Comparison of ENCODE assay signal across 1 cellular context in the genomic region with DNA sequence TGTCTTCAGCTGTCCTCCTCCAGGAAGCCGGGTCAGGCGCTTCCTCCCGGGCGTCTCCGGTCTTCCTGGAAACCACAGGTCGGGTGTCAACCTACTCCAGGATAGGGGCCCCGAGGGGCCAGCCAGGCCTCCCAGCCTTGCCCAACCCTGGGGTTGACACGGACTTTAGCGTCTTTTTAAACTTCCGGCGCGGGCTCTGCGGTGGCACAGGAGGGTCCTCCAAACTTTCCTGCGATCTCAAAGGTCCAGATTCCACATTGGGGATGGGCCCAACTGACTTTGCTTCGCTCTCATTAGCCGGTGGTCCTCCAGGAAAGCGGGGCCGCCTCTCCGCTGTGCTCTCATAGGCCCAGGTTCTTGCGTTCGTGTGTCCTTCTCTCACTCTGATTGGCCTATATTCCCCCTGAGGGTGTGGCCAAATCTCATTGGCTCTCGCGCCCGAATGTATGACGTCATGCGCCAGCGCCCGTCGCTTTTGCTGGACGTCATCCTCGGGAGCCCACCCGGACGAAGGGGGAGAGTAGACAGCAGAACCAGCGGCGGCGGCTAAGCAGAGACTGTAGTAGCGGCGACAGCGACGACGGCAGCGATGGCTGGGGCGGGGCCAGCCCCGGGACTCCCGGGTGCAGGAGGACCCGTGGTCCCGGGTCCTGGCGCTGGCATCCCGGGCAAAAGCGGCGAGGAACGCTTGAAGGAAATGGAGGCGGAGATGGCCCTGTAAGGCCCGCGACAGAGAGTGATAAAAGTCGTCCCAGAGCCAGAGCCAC.
A peak's percentile ranks its signal among the peaks of the same experiment; 100 is the strongest.
TF ChIP-seq lines count a peak whose summit lies in the region.

A gene with protein sequence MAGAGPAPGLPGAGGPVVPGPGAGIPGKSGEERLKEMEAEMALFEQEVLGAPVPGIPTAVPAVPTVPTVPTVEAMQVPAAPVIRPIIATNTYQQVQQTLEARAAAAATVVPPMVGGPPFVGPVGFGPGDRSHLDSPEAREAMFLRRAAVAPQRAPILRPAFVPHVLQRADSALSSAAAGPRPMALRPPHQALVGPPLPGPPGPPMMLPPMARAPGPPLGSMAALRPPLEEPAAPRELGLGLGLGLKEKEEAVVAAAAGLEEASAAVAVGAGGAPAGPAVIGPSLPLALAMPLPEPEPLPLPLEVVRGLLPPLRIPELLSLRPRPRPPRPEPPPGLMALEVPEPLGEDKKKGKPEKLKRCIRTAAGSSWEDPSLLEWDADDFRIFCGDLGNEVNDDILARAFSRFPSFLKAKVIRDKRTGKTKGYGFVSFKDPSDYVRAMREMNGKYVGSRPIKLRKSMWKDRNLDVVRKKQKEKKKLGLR (plus strand): TSS at position 472 of the 767 bp plus-strand sequence. CDS start 118 bp downstream, at position 590.

TF ChIP-seq in HEK293, 187 proteins besides CTCF, POLR2A, EP300 and RAD21 (continued from another document and continues in another):
- TF ChIP-seq ZNF394 (tag by site-specific recombination; IDR thresholded peaks at IDR 0.05; ENCODE audit: borderline replicate concordance) (peak; percentile 65; the same call in 1 of the 2 replicates), ZSCAN23 (tag by site-specific recombination; IDR thresholded peaks at IDR 0.05) (peak; percentile 57; the same call in 1 of the 2 replicates), ZNF776 (tag by site-specific recombination; IDR thresholded peaks at IDR 0.05; ENCODE audit: borderline replicate concordance) (no peak), ZNF239 (tag by site-specific recombination; IDR thresholded peaks at IDR 0.05) (no peak), ZFHX2 (tag by site-specific recombination; conservative IDR thresholded peaks at IDR 0.05) (peak; percentile 80), OSR2 (tag by site-specific recombination; IDR thresholded peaks at IDR 0.05) (peak; percentile 73), GLI4 (tag by site-specific recombination; IDR thresholded peaks at IDR 0.05) (no peak), ZBTB21 (tag by site-specific recombination; IDR thresholded peaks at IDR 0.05) (peak; percentile 100), ZNF677 (tag by site-specific recombination; IDR thresholded peaks at IDR 0.05) (0 out of 2 replicates have a peak, but pooled peaks have one; percentile 5), YY2 (tag by site-specific recombination; IDR thresholded peaks at IDR 0.05) (peak; percentile 96), ZNF561 (tag by site-specific recombination; IDR thresholded peaks at IDR 0.05; ENCODE audit: borderline replicate concordance) (peak; percentile 47), ZNF248 (tag by site-specific recombination; IDR thresholded peaks at IDR 0.05) (no peak), FEZF1 (tag by site-specific recombination; IDR thresholded peaks at IDR 0.05) (no peak), ZNF302 (tag by site-specific recombination; IDR thresholded peaks at IDR 0.05; ENCODE audit: low read depth) (no peak), ZBTB7A (tag by site-specific recombination; IDR thresholded peaks at IDR 0.05; ENCODE audit: low read depth) (peak; percentile 100), ZNF341 (tag by site-specific recombination; IDR thresholded peaks at IDR 0.05; ENCODE audit: low read depth) (peak; percentile 70), SP3 (tag by site-specific recombination; IDR thresholded peaks at IDR 0.05) (peak; percentile 100)
- TF ChIP-seq, protein P1, sequence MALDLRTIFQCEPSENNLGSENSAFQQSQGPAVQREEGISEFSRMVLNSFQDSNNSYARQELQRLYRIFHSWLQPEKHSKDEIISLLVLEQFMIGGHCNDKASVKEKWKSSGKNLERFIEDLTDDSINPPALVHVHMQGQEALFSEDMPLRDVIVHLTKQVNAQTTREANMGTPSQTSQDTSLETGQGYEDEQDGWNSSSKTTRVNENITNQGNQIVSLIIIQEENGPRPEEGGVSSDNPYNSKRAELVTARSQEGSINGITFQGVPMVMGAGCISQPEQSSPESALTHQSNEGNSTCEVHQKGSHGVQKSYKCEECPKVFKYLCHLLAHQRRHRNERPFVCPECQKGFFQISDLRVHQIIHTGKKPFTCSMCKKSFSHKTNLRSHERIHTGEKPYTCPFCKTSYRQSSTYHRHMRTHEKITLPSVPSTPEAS (tag by site-specific recombination; IDR thresholded peaks at IDR 0.05), result peak; percentile 64; the same call in 1 of the 2 replicates
- TF ChIP-seq, protein P2, sequence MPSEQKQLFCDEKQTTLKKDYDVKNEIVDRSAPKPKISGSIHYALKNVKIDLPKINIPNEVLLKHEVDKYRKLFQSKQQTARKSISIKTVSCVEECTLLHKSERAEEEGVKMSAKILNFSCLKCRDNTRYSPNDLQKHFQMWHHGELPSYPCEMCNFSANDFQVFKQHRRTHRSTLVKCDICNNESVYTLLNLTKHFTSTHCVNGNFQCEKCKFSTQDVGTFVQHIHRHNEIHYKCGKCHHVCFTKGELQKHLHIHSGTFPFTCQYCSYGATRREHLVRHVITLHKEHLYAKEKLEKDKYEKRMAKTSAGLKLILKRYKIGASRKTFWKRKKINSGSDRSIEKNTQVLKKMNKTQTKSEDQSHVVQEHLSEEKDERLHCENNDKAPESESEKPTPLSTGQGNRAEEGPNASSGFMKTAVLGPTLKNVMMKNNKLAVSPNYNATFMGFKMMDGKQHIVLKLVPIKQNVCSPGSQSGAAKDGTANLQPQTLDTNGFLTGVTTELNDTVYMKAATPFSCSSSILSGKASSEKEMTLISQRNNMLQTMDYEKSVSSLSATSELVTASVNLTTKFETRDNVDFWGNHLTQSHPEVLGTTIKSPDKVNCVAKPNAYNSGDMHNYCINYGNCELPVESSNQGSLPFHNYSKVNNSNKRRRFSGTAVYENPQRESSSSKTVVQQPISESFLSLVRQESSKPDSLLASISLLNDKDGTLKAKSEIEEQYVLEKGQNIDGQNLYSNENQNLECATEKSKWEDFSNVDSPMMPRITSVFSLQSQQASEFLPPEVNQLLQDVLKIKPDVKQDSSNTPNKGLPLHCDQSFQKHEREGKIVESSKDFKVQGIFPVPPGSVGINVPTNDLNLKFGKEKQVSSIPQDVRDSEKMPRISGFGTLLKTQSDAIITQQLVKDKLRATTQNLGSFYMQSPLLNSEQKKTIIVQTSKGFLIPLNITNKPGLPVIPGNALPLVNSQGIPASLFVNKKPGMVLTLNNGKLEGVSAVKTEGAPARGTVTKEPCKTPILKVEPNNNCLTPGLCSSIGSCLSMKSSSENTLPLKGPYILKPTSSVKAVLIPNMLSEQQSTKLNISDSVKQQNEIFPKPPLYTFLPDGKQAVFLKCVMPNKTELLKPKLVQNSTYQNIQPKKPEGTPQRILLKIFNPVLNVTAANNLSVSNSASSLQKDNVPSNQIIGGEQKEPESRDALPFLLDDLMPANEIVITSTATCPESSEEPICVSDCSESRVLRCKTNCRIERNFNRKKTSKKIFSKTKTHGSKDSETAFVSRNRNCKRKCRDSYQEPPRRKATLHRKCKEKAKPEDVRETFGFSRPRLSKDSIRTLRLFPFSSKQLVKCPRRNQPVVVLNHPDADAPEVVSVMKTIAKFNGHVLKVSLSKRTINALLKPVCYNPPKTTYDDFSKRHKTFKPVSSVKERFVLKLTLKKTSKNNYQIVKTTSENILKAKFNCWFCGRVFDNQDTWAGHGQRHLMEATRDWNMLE (tag by site-specific recombination; conservative IDR thresholded peaks at IDR 0.05; ENCODE audit: low read depth), result peak; percentile 81
- TF ChIP-seq, protein P3, sequence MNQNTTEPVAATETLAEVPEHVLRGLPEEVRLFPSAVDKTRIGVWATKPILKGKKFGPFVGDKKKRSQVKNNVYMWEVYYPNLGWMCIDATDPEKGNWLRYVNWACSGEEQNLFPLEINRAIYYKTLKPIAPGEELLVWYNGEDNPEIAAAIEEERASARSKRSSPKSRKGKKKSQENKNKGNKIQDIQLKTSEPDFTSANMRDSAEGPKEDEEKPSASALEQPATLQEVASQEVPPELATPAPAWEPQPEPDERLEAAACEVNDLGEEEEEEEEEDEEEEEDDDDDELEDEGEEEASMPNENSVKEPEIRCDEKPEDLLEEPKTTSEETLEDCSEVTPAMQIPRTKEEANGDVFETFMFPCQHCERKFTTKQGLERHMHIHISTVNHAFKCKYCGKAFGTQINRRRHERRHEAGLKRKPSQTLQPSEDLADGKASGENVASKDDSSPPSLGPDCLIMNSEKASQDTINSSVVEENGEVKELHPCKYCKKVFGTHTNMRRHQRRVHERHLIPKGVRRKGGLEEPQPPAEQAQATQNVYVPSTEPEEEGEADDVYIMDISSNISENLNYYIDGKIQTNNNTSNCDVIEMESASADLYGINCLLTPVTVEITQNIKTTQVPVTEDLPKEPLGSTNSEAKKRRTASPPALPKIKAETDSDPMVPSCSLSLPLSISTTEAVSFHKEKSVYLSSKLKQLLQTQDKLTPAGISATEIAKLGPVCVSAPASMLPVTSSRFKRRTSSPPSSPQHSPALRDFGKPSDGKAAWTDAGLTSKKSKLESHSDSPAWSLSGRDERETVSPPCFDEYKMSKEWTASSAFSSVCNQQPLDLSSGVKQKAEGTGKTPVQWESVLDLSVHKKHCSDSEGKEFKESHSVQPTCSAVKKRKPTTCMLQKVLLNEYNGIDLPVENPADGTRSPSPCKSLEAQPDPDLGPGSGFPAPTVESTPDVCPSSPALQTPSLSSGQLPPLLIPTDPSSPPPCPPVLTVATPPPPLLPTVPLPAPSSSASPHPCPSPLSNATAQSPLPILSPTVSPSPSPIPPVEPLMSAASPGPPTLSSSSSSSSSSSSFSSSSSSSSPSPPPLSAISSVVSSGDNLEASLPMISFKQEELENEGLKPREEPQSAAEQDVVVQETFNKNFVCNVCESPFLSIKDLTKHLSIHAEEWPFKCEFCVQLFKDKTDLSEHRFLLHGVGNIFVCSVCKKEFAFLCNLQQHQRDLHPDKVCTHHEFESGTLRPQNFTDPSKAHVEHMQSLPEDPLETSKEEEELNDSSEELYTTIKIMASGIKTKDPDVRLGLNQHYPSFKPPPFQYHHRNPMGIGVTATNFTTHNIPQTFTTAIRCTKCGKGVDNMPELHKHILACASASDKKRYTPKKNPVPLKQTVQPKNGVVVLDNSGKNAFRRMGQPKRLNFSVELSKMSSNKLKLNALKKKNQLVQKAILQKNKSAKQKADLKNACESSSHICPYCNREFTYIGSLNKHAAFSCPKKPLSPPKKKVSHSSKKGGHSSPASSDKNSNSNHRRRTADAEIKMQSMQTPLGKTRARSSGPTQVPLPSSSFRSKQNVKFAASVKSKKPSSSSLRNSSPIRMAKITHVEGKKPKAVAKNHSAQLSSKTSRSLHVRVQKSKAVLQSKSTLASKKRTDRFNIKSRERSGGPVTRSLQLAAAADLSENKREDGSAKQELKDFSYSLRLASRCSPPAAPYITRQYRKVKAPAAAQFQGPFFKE (tag by site-specific recombination; IDR thresholded peaks at IDR 0.05; ENCODE audit: borderline replicate concordance), result no peak
- TF ChIP-seq, protein P4, sequence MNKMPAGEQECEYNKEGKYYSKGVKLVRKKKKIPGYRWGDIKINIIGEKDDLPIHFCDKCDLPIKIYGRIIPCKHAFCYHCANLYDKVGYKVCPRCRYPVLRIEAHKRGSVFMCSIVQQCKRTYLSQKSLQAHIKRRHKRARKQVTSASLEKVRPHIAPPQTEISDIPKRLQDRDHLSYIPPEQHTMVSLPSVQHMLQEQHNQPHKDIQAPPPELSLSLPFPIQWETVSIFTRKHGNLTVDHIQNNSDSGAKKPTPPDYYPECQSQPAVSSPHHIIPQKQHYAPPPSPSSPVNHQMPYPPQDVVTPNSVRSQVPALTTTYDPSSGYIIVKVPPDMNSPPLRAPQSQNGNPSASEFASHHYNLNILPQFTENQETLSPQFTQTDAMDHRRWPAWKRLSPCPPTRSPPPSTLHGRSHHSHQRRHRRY (tag by site-specific recombination; IDR thresholded peaks at IDR 0.05), result no peak
- TF ChIP-seq, protein P5, sequence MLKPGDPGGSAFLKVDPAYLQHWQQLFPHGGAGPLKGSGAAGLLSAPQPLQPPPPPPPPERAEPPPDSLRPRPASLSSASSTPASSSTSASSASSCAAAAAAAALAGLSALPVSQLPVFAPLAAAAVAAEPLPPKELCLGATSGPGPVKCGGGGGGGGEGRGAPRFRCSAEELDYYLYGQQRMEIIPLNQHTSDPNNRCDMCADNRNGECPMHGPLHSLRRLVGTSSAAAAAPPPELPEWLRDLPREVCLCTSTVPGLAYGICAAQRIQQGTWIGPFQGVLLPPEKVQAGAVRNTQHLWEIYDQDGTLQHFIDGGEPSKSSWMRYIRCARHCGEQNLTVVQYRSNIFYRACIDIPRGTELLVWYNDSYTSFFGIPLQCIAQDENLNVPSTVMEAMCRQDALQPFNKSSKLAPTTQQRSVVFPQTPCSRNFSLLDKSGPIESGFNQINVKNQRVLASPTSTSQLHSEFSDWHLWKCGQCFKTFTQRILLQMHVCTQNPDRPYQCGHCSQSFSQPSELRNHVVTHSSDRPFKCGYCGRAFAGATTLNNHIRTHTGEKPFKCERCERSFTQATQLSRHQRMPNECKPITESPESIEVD (tag by site-specific recombination; IDR thresholded peaks at IDR 0.05), result no peak; the same call in 1 of the 2 replicates
- TF ChIP-seq, protein P6, sequence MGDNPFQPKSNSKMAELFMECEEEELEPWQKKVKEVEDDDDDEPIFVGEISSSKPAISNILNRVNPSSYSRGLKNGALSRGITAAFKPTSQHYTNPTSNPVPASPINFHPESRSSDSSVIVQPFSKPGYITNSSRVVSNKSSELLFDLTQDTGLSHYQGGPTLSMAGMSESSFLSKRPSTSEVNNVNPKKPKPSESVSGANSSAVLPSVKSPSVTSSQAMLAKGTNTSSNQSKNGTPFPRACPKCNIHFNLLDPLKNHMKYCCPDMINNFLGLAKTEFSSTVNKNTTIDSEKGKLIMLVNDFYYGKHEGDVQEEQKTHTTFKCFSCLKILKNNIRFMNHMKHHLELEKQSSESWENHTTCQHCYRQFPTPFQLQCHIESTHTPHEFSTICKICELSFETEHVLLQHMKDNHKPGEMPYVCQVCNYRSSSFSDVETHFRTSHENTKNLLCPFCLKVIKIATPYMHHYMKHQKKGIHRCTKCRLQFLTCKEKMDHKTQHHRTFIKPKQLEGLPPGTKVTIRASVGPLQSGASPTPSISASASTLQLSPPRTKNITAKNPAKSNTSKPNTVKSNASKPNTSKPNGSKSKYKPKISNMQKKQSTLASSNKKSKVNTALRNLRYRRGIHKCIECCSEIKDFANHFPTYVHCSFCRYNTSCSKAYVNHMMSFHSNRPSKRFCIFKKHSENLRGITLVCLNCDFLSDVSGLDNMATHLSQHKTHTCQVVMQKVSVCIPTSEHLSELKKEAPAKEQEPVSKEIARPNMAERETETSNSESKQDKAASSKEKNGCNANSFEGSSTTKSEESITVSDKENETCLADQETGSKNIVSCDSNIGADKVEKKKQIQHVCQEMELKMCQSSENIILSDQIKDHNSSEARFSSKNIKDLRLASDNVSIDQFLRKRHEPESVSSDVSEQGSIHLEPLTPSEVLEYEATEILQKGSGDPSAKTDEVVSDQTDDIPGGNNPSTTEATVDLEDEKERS (tag by site-specific recombination; IDR thresholded peaks at IDR 0.05), result peak; percentile 73; the same call in 1 of the 2 replicates
- TF ChIP-seq, protein P7, sequence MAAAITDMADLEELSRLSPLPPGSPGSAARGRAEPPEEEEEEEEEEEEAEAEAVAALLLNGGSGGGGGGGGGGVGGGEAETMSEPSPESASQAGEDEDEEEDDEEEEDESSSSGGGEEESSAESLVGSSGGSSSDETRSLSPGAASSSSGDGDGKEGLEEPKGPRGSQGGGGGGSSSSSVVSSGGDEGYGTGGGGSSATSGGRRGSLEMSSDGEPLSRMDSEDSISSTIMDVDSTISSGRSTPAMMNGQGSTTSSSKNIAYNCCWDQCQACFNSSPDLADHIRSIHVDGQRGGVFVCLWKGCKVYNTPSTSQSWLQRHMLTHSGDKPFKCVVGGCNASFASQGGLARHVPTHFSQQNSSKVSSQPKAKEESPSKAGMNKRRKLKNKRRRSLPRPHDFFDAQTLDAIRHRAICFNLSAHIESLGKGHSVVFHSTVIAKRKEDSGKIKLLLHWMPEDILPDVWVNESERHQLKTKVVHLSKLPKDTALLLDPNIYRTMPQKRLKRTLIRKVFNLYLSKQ (tag by site-specific recombination; IDR thresholded peaks at IDR 0.05; ENCODE audit: borderline replicate concordance), result no peak
